21 cellular contexts compared by ENCODE assay signal in genomic region chr15:34264070-34264469, GRCh38.
"Had no signal": no experiment of that assay in that cellular context is flagged by ENCODE, and none has a peak within 500 bp of the region (broad histone marks: within the 10 kb centered on the region; RNA-seq: fewer than 3 reads in every experiment).

No MANE protein-coding gene starts in this region.

- H3K4me1 Mint-ChIP-seq: natural killer cell, neural crest cell had no signal

- H3K9me3 Mint-ChIP-seq: dendritic cell treated with granulocyte-macrophage colony-stimulating factor and Interleukin-4, amounts not matched to agents 40 ng/mL and 50 ng/mL, for 4 days; memory B cell; mesothelial cell of epicardium; natural killer cell; neural crest cell had no signal

- H3K36me3 Mint-ChIP-seq: mesothelial cell of epicardium, natural killer cell had no signal

- H3K36me3 ChIP-seq: ovary, right atrium auricular region, thyroid gland, uterus had no signal

- H3K27me3 Mint-ChIP-seq: dendritic cell treated with granulocyte-macrophage colony-stimulating factor and Interleukin-4, amounts not matched to agents 40 ng/mL and 50 ng/mL, for 4 days; memory B cell had no signal

- H3K4me1 ChIP-seq: esophagus squamous epithelium, foreskin keratinocyte, lower lobe of right lung, right atrium auricular region, suprapubic skin, thyroid gland, upper lobe of left lung, uterus had no signal

- H3K27me3 ChIP-seq: esophagus squamous epithelium, foreskin keratinocyte, ovary, right atrium auricular region, suprapubic skin, thyroid gland, upper lobe of left lung, uterus had no signal

- H3K27ac ChIP-seq: esophagus squamous epithelium, foreskin keratinocyte, left ventricle myocardium inferior, lower lobe of right lung, ovary, right atrium auricular region, suprapubic skin, thyroid gland, upper lobe of left lung, uterus had no signal

- H3K27ac Mint-ChIP-seq: dendritic cell treated with granulocyte-macrophage colony-stimulating factor and Interleukin-4, amounts not matched to agents 40 ng/mL and 50 ng/mL, for 4 days; memory B cell; mesothelial cell of epicardium; natural killer cell had no signal

- DNase-seq: esophagus squamous epithelium; foreskin keratinocyte; kidney; left cardiac atrium; left ventricle myocardium inferior; lower lobe of right lung; natural killer cell; nucleus accumbens; ovary; small intestine; stimulated activated CD4-positive, alpha-beta T cell treated with anti-CD3 and anti-CD28 coated beads, Interleukin-12 subunit alpha, Interleukin-12 subunit beta, amount 100 ng/mL, for 4 hours; stimulated activated naive CD8-positive, alpha-beta T cell treated with anti-CD3 and anti-CD28 coated beads, Interleukin-15, Interleukin-2, amounts not matched to agents 100 U/mL and 50 U/mL, for 24 hours; thyroid gland; upper lobe of left lung; uterus had no signal

- H3K4me3 ChIP-seq: esophagus squamous epithelium, left ventricle myocardium inferior, lower lobe of right lung, ovary, right atrium auricular region, suprapubic skin, thyroid gland, upper lobe of left lung, uterus had no signal

- ATAC-seq: foreskin keratinocyte; left cardiac atrium; lower lobe of right lung; natural killer cell; stimulated activated naive CD8-positive, alpha-beta T cell treated with anti-CD3 and anti-CD28 coated beads, Interleukin-15, Interleukin-2, amounts not matched to agents 100 U/mL and 50 U/mL, for 24 hours had no signal

- H3K9me3 ChIP-seq: esophagus squamous epithelium, left ventricle myocardium inferior, lower lobe of right lung, ovary, right atrium auricular region, suprapubic skin, thyroid gland, upper lobe of left lung, uterus had no signal

- H3K4me3 Mint-ChIP-seq: dendritic cell treated with granulocyte-macrophage colony-stimulating factor and Interleukin-4, amounts not matched to agents 40 ng/mL and 50 ng/mL, for 4 days; memory B cell; mesothelial cell of epicardium; natural killer cell; neural crest cell had no signal
